8 cellular contexts compared by ENCODE assay signal in genomic region chr18:63237911-63238710, GRCh38.
A peak's percentile ranks its signal among the peaks of the same experiment; 100 is the strongest.
DNase-seq lines count a peak whose midpoint lies in the region; ATAC-seq and TF ChIP-seq lines count a peak whose summit lies in the region.

No MANE protein-coding gene starts in this region.

- no peak overlapping the region for H3K4me3 ChIP-seq in adrenal gland

- no peak for TF ChIP-seq POLR2A in adrenal gland (IDR thresholded peaks at IDR 0.05)

- peaks cover 0 to 16% of the 10 kb centered on the region in 2 donors for H3K4me1 ChIP-seq in adrenal gland (replicated peaks in 1 of 2)

- DNase-seq in GOT3 (lab: John Stamatoyannopoulos, UW), result peak; percentile 7
- DNase-seq in adrenal gland, result peak in 4 of 7 donors; percentile 24 to 39 (median 32)
- DNase-seq in left cardiac atrium, result peak; percentile 27
- DNase-seq in retina, result peak; percentile 71

- 48 to 60% (median 59%) methylated on average over 12 to 13 of the region's 13 CpGs for WGBS in adrenal gland, 4 donors

- H3K36me3 ChIP-seq in adrenal gland (replicated peaks in 1 of 2), result no peaks in the 10 kb centered on the region

- no peaks in the 10 kb centered on the region for H3K9me3 ChIP-seq in adrenal gland (replicated peaks in 1 of 3)

- peak; percentile 81 to 82 for ATAC-seq in left cardiac atrium
- ATAC-seq in activated CD4-positive, CD25-positive, alpha-beta regulatory T cell treated with anti-CD3 and anti-CD28 coated beads, Interleukin-2, amount 50 U/mL, for 24 hours, result no peak
- ATAC-seq in HG03442 (IDR thresholded peaks at IDR 0.05; ENCODE audit: unreplicated experiment), result no peak
- no peak for ATAC-seq in GM19351 (IDR thresholded peaks at IDR 0.05; ENCODE audit: unreplicated experiment)
- ATAC-seq in HG03378 (IDR thresholded peaks at IDR 0.05; ENCODE audit: unreplicated experiment), result no peak

- TF ChIP-seq CTCF in adrenal gland (IDR thresholded peaks at IDR 0.05), result no peak

- H3K27me3 ChIP-seq in adrenal gland, result no peaks in the 10 kb centered on the region

- intact Hi-C loops in adrenal gland (cut with DNase I), result no loop called here
- intact Hi-C loops in left cardiac atrium (cut with DNase I), result no loop called here

- peak overlapping the region in 3 of 5 donors; percentile 65 to 75 (median 75) for H3K27ac ChIP-seq in adrenal gland

Comparison
In these comparisons a context has a peak if more than half of its experiments do, and no peak if none do; other contexts are left out.
1. DNase-seq: peak in every context shown above with its lines; median percentile 71 in retina; 32 in adrenal gland; 27 in left cardiac atrium; 7 in GOT3.
2. ATAC-seq: peak in left cardiac atrium (2 of 2); none in activated CD4-positive, CD25-positive, alpha-beta regulatory T cell treated with anti-CD3 and anti-CD28 coated beads, Interleukin-2, amount 50 U/mL, for 24 hours (0 of 2), HG03442 (single experiment), GM19351 (single experiment) and HG03378 (single experiment).